Comparison of ENCODE assay signal across 9 cellular contexts in the genomic region with DNA sequence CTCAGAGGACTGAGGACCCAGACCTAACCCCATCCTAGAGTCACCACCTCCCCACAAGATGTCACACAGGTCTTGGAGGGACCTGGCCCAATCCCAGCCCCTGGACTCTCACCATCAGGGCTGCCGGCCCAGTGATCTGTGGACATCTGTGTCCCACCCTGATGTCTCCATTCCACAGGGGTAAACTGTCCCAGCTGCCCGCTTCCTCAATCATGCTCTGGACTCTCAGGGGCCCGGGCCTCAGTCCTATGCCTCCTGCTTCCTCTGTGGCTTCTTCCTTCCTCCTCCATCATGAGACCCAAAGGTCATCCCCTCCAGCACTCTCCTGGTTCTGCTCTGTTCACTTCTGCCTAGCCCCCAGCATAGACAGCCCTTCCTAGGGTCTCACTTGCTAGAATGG. TPM values are rescaled to one million over a fixed set of nuclear protein-coding genes. Genes with fewer than 3 reads are reported as not detected.
DNase-seq lines count a peak whose midpoint lies in the region; ATAC-seq and TF ChIP-seq lines count a peak whose summit lies in the region.
"Had no signal": no experiment of that assay in that cellular context is flagged by ENCODE, and none has a peak within 500 bp of the region (broad histone marks: within the 10 kb centered on the region; RNA-seq: fewer than 3 reads in every experiment).

No MANE protein-coding gene starts in this region.

- H3K27me3 ChIP-seq in upper lobe of left lung, result no peaks in the 10 kb centered on the region

- peaks cover 53% of the 10 kb centered on the region for H3K4me1 Mint-ChIP-seq in activated naive CD4-positive, alpha-beta T cell treated with anti-CD3 and anti-CD28 coated beads, Interleukin-2, amount 10 ng/mL, durations not matched to agents 7 days and 5 days
- H3K4me1 Mint-ChIP-seq in brain (peaks cover 75% of the 10 kb centered on the region), memory B cell (peaks cover 61% of the 10 kb centered on the region)

- peak in 1 of 4 donors; percentile 59 for TF ChIP-seq POLR2A in upper lobe of left lung (IDR thresholded peaks at IDR 0.05)

- peak overlapping the region in 2 of 4 donors; percentile 60 to 64 for H3K4me3 ChIP-seq in upper lobe of left lung

- no peak for DNase-seq in activated naive CD4-positive, alpha-beta T cell treated with anti-CD3 and anti-CD28 coated beads, Interleukin-2, amount 10 ng/mL, durations not matched to agents 7 days and 5 days
- DNase-seq in activated naive CD4-positive, alpha-beta T cell treated with Interleukin-2 at 50 U/mL for 16 hours, result no peak
- no peak for DNase-seq in memory B cell (ENCODE audit: low spot score in 2 of 2)
- DNase-seq in upper lobe of left lung, result peak in 1 of 2 donors; percentile 79
- no peak for DNase-seq in NCI-H2227 (lab: John Stamatoyannopoulos, UW; ENCODE audit: unreplicated experiment)
- DNase-seq: NCI-H2107 had no signal

- H3K36me3 Mint-ChIP-seq in activated naive CD4-positive, alpha-beta T cell treated with anti-CD3 and anti-CD28 coated beads, Interleukin-2, amount 10 ng/mL, durations not matched to agents 7 days and 5 days, result peaks cover 18% of the 10 kb centered on the region
- H3K36me3 Mint-ChIP-seq in brain (no peaks in the 10 kb centered on the region), memory B cell (peaks cover 14% of the 10 kb centered on the region)

- H3K4me3 Mint-ChIP-seq in activated naive CD4-positive, alpha-beta T cell treated with anti-CD3 and anti-CD28 coated beads, Interleukin-2, amount 10 ng/mL, durations not matched to agents 7 days and 5 days, result peak overlapping the region; percentile 89
- H3K4me3 Mint-ChIP-seq in brain (peak overlapping the region in 4 of 5 experiments; percentile 74 to 90 (median 78)), memory B cell (peak overlapping the region; percentile 84)

- peaks cover 1% of the 10 kb centered on the region for H3K27me3 Mint-ChIP-seq in activated naive CD4-positive, alpha-beta T cell treated with anti-CD3 and anti-CD28 coated beads, Interleukin-2, amount 10 ng/mL, durations not matched to agents 7 days and 5 days
- H3K27me3 Mint-ChIP-seq in brain (peaks cover 5% of the 10 kb centered on the region), memory B cell (no peaks in the 10 kb centered on the region)

- H3K9me3 Mint-ChIP-seq in activated naive CD4-positive, alpha-beta T cell treated with anti-CD3 and anti-CD28 coated beads, Interleukin-2, amount 10 ng/mL, durations not matched to agents 7 days and 5 days, result no peaks in the 10 kb centered on the region
- H3K9me3 Mint-ChIP-seq in brain (no peaks in the 10 kb centered on the region), memory B cell (no peaks in the 10 kb centered on the region)

- 32 to 51% methylated on average over 3 of the region's 3 CpGs for WGBS in upper lobe of left lung, 2 donors

- CTCF ChIA-PET in activated naive CD4-positive, alpha-beta T cell treated with anti-CD3 and anti-CD28 coated beads, Interleukin-2, amount 10 ng/mL, durations not matched to agents 7 days and 5 days (lab: Charles Lee), result interaction anchor here (1.0 kb wide), 2 partner anchors 108 to 458 kb away, joined by 3 read pairs; no protein-coding TSS in a partner anchor

- H3K36me3 ChIP-seq in upper lobe of left lung, result peaks cover 0 to 22% (median 15%) of the 10 kb centered on the region in 4 donors

- H3K4me1 ChIP-seq in upper lobe of left lung, result peaks cover 65 to 89% (median 73%) of the 10 kb centered on the region in 4 donors

- peak overlapping the region; percentile 82 to 91 (median 90) for H3K27ac ChIP-seq in upper lobe of left lung

- no peak for TF ChIP-seq CTCF in brain (conservative IDR thresholded peaks at IDR 0.05)
- no peak for TF ChIP-seq CTCF in upper lobe of left lung (IDR thresholded peaks at IDR 0.05)

- no peaks in the 10 kb centered on the region for H3K9me3 ChIP-seq in upper lobe of left lung

- TF ChIP-seq EP300 in upper lobe of left lung (IDR thresholded peaks at IDR 0.05), result no peak

- peak overlapping the region; percentile 94 for H3K27ac Mint-ChIP-seq in activated naive CD4-positive, alpha-beta T cell treated with anti-CD3 and anti-CD28 coated beads, Interleukin-2, amount 10 ng/mL, durations not matched to agents 7 days and 5 days
- H3K27ac Mint-ChIP-seq in brain (peak overlapping the region; percentile 9 to 95 (median 87)), memory B cell (peak overlapping the region; percentile 77)

- ATAC-seq in memory B cell (ENCODE audit: low read depth) (no peak), upper lobe of left lung (ENCODE audit: low FRiP score in 2 of 2) (peak in 1 of 2 donors; percentile 18), HG03378 (IDR thresholded peaks at IDR 0.05; ENCODE audit: unreplicated experiment) (no peak), GM19328 (IDR thresholded peaks at IDR 0.05; ENCODE audit: unreplicated experiment) (no peak)

RNA-seq across cellular contexts. Expression of a gene that starts 32.2 kb away (rescaled TPM):
- polyA plus RNA-seq in brain (ENCODE audit: insufficient read depth, low read depth, low replicate concordance), result 36.6 TPM
- 1,000 to 10,000 TPM in 1 of 6 donors, 100 to 1,000 TPM in 5; 217 to 1,154 (median 269) TPM for total RNA-seq in upper lobe of left lung

RNA-seq across cellular contexts. Expression of a gene that starts 45.8 kb away (rescaled TPM):
- polyA plus RNA-seq in brain (ENCODE audit: insufficient read depth, low read depth, low replicate concordance), result 26.1 TPM
- total RNA-seq in upper lobe of left lung, result 10 to 100 TPM in 4 of 6 donors, 1 to 10 TPM in 2; 4.7 to 46.1 (median 16.7) TPM
